ENCODE assay signal across 14 cellular contexts in the genomic region with DNA sequence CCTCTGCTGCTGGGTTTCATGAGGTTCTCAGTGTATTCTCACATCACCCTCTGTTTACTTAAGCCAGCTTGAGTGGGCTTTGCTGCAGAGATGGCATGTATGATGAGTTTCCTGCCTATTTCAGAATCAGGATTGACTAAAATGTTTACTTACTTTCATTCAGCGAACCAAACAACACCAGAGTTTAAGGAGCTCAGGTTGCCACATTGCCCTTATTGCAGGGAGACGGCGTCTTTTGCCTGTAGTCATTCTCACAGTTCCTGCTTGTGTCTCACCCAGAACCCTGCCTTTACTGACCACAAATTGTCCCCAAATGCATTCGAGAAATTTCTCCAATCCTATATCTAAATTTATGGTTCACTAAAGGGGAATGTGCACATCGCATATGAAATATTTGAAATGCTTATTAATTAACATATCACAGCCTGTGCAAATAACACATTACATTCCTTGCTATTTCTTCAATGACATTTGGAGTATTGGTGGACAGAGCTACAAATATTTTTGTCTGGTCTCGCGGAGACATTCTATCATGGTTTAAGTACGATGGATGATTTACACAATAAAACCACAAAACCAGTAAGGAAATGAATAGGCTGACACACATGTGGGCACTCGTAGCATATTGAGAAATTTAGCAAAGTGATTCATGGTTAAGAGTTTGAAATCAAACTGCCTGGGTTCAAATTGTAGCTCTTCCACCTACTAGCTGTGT.
DNase-seq lines count a peak whose midpoint lies in the region; ATAC-seq and TF ChIP-seq lines count a peak whose summit lies in the region.
"Had no signal": no experiment of that assay in that cellular context is flagged by ENCODE, and none has a peak within 500 bp of the region (broad histone marks: within the 10 kb centered on the region; RNA-seq: fewer than 3 reads in every experiment).

No MANE protein-coding gene starts in this region.

- no peak for TF ChIP-seq POLR2A in Peyer's patch (IDR thresholded peaks at IDR 0.05)

- peak overlapping the region; percentile 81 for H3K27ac Mint-ChIP-seq in activated CD4-positive, alpha-beta T cell treated with anti-CD3 and anti-CD28 coated beads, Interleukin-2, amount 10 ng/mL, durations not matched to agents 24 days and 14 days
- peak overlapping the region; percentile 94 for H3K27ac Mint-ChIP-seq in central memory CD8-positive, alpha-beta T cell (ENCODE audit: low read depth)
- H3K27ac Mint-ChIP-seq: B cell, endodermal cell had no signal

- H2AFZ ChIP-seq in PC-3 (ENCODE audit: low read length), result no peak overlapping the region

- H3K4me2 ChIP-seq in PC-3 (ENCODE audit: low read length), result peak overlapping the region; percentile 45

- TF ChIP-seq CTCF in PC-3 (conservative IDR thresholded peaks at IDR 0.05; ENCODE audit: low read depth, low read length) (no peak), Peyer's patch (IDR thresholded peaks at IDR 0.05) (no peak)

- H3K9me2 ChIP-seq in PC-3 (replicated peaks; ENCODE audit: low read length), result no peaks in the 10 kb centered on the region

- no peak overlapping the region for H3K9ac ChIP-seq in PC-3 (ENCODE audit: low read length)

- CTCF ChIA-PET in PC-3 (lab: Charles Lee), result no interaction called here

- H3K4me3 Mint-ChIP-seq in activated CD4-positive, alpha-beta T cell treated with anti-CD3 and anti-CD28 coated beads, Interleukin-2, amount 10 ng/mL, durations not matched to agents 24 days and 14 days, result peak overlapping the region; percentile 4
- peak overlapping the region; percentile 8 for H3K4me3 Mint-ChIP-seq in central memory CD8-positive, alpha-beta T cell
- H3K4me3 Mint-ChIP-seq: B cell, endodermal cell had no signal

- H3F3A ChIP-seq in PC-3 (ENCODE audit: low read length, unreplicated experiment), result no peaks in the 10 kb centered on the region

- DNase-seq in activated CD4-positive, alpha-beta T cell treated with anti-CD3 and anti-CD28 coated beads, Interleukin-2, amount 10 ng/mL, durations not matched to agents 24 days and 14 days, result no peak
- DNase-seq in activated CD4-positive, alpha-beta T cell treated with anti-CD3 and anti-CD28 coated beads for 1 hour, result no peak
- peak; percentile 70 for DNase-seq in PC-3
- no peak for DNase-seq in central memory CD8-positive, alpha-beta T cell (ENCODE audit: low spot score in 2 of 2)
- DNase-seq in stimulated activated CD8-positive, alpha-beta memory T cell treated with anti-CD3 and anti-CD28 coated beads, Interleukin-4, amount 100 ng/mL, for 48 hours, result peak; percentile 37
- no peak for DNase-seq in GOT3 (lab: John Stamatoyannopoulos, UW)
- DNase-seq in Peyer's patch, result no peak
- DNase-seq: activated CD8-positive, alpha-beta memory T cell treated with anti-CD3 and anti-CD28 coated beads, Interleukin-2, amount 50 U/mL, for 4 hours; endodermal cell; left cardiac atrium; NCI-H1417 had no signal

- intact Hi-C loops in activated CD4-positive, alpha-beta T cell treated with anti-CD3 and anti-CD28 coated beads, Interleukin-2, amount 10 ng/mL, durations not matched to agents 24 days and 14 days (cut with micrococcal nuclease), result loop anchor here (1.0 to 10.0 kb wide), 7 partner anchors 17 to 212 kb away; no protein-coding TSS in a partner anchor
- intact Hi-C loops in PC-3 (cut with micrococcal nuclease), result loop anchor here (5.0 kb wide), 2 partner anchors 85 to 180 kb away; no protein-coding TSS in a partner anchor

- H3K79me2 ChIP-seq in PC-3 (ENCODE audit: low read length), result no peaks in the 10 kb centered on the region

- H3K27ac ChIP-seq in PC-3 (ENCODE audit: low read length), result peak overlapping the region; percentile 62
- H3K27ac ChIP-seq in Peyer's patch, result no peak overlapping the region
- H3K27ac ChIP-seq: prostate gland had no signal

- BruUV-seq in PC-3 (replicated peaks; lab: Mats Ljungman, UMichigan), result no TSS peak

- peak; percentile 30 for ATAC-seq in PC-3
- no peak for ATAC-seq in central memory CD8-positive, alpha-beta T cell (replicated peaks; ENCODE audit: extremely low read depth, poor library complexity, severe bottlenecking)
- ATAC-seq in HG03135 (IDR thresholded peaks at IDR 0.05; ENCODE audit: unreplicated experiment), result no peak
- ATAC-seq: left cardiac atrium had no signal

- H4K20me1 ChIP-seq in PC-3 (ENCODE audit: low read length), result no peaks in the 10 kb centered on the region

- H3K27me3 Mint-ChIP-seq in activated CD4-positive, alpha-beta T cell treated with anti-CD3 and anti-CD28 coated beads, Interleukin-2, amount 10 ng/mL, durations not matched to agents 24 days and 14 days, result no peaks in the 10 kb centered on the region
- H3K27me3 Mint-ChIP-seq in central memory CD8-positive, alpha-beta T cell, result no peaks in the 10 kb centered on the region
- H3K27me3 Mint-ChIP-seq: B cell had no signal

- H3K4me1 ChIP-seq in PC-3 (ENCODE audit: insufficient read depth, low read length) (peaks cover 46% of the 10 kb centered on the region), Peyer's patch (no peaks in the 10 kb centered on the region)
- H3K4me1 ChIP-seq: prostate gland had no signal

- peaks cover 4% of the 10 kb centered on the region for H3K9me3 Mint-ChIP-seq in activated CD4-positive, alpha-beta T cell treated with anti-CD3 and anti-CD28 coated beads, Interleukin-2, amount 10 ng/mL, durations not matched to agents 24 days and 14 days
- H3K9me3 Mint-ChIP-seq in central memory CD8-positive, alpha-beta T cell, result no peaks in the 10 kb centered on the region
- H3K9me3 Mint-ChIP-seq: endodermal cell had no signal

- no peaks in the 10 kb centered on the region for H3K36me3 Mint-ChIP-seq in activated CD4-positive, alpha-beta T cell treated with anti-CD3 and anti-CD28 coated beads, Interleukin-2, amount 10 ng/mL, durations not matched to agents 24 days and 14 days (ENCODE audit: low read depth)
- H3K36me3 Mint-ChIP-seq in central memory CD8-positive, alpha-beta T cell (ENCODE audit: insufficient read depth), result peaks cover 2% of the 10 kb centered on the region

- H3K36me3 ChIP-seq in PC-3 (ENCODE audit: low read depth, low read length) (no peaks in the 10 kb centered on the region), Peyer's patch (no peaks in the 10 kb centered on the region)
- H3K36me3 ChIP-seq: prostate gland had no signal

- H3K27me3 ChIP-seq in PC-3 (ENCODE audit: low read length) (no peaks in the 10 kb centered on the region), Peyer's patch (no peaks in the 10 kb centered on the region)

- H3K9me3 ChIP-seq in PC-3 (ENCODE audit: low read length), result no peaks in the 10 kb centered on the region
- no peaks in the 10 kb centered on the region for H3K9me3 ChIP-seq in Peyer's patch
- H3K9me3 ChIP-seq: prostate gland had no signal

- POLR2A ChIA-PET in PC-3 (lab: Charles Lee; ENCODE audit: unreplicated experiment), result no interaction called here

- H3K4me3 ChIP-seq in PC-3 (ENCODE audit: low read length) (peak overlapping the region; percentile 3; the same call in 1 of the 2 replicates), Peyer's patch (no peak overlapping the region)
- H3K4me3 ChIP-seq: prostate gland had no signal

- peaks cover 52% of the 10 kb centered on the region for H3K4me1 Mint-ChIP-seq in activated CD4-positive, alpha-beta T cell treated with anti-CD3 and anti-CD28 coated beads, Interleukin-2, amount 10 ng/mL, durations not matched to agents 24 days and 14 days
- H3K4me1 Mint-ChIP-seq in central memory CD8-positive, alpha-beta T cell, result peaks cover 45% of the 10 kb centered on the region

Comparison
In these comparisons a context has a peak if more than half of its experiments do, and no peak if none do; other contexts are left out.
1. DNase-seq: peak in PC-3 (single experiment) and stimulated activated CD8-positive, alpha-beta memory T cell treated with anti-CD3 and anti-CD28 coated beads, Interleukin-4, amount 100 ng/mL, for 48 hours (single experiment); none in activated CD4-positive, alpha-beta T cell treated with anti-CD3 and anti-CD28 coated beads, Interleukin-2, amount 10 ng/mL, durations not matched to agents 24 days and 14 days (single experiment), activated CD4-positive, alpha-beta T cell treated with anti-CD3 and anti-CD28 coated beads for 1 hour (single experiment), central memory CD8-positive, alpha-beta T cell (0 of 2), GOT3 (single experiment) and Peyer's patch (0 of 3).